ENCODE assay signal across 28 cellular contexts in the genomic region with DNA sequence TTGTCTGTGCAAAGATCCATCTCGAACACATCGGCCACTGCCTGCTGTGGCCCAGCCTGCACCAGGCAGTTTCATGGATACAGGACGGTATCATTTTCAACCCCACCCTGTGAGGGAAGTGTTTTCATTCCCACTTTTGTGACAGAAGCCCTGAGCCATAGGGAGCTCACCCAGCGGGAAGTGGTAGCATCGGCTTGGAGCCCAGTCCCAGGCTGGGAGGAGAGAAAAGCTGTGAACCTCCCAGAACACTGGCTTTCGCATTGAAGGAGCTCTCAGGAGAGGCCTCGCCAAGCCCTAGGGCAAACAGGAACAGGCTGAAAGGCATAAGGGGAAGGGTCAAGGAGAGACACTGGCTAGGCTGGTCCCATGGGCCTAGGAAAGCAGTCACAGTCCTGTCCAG.
"Had no signal": no experiment of that assay in that cellular context is flagged by ENCODE, and none has a peak within 500 bp of the region (broad histone marks: within the 10 kb centered on the region; RNA-seq: fewer than 3 reads in every experiment).

No MANE protein-coding gene starts in this region.

- H3K4me2 ChIP-seq: KMS-11, SK-N-SH had no signal

- H3K4me3 ChIP-seq: SJSA1 had no signal

- H3K9me3 Mint-ChIP-seq: activated CD4-positive, alpha-beta memory T cell treated with anti-CD3 and anti-CD28 coated beads for 36 hours; activated naive CD4-positive, alpha-beta T cell treated with anti-CD3 and anti-CD28 coated beads, Interleukin-2, amount 50 U/mL, for 72 hours; activated T-cell treated with anti-CD3 and anti-CD28 coated beads, Interleukin-2, amount 50 U/mL, for 4 hours; brain; T-helper 1 cell treated with Interleukin-12 subunit alpha and Interleukin-12 subunit beta and Interleukin-4 antibody, amounts not matched to agents 30 μg/mL and 1 μg/mL, for 36 hours; T-helper 2 cell treated with Interferon-gamma antibody and Interleukin-4, amounts not matched to agents 5 μg/mL and 100 μg/mL, for 36 hours; WTC11 had no signal

- H3K9me3 ChIP-seq: SJSA1, SK-N-SH had no signal

- H3K27ac ChIP-seq: KMS-11, SJSA1 had no signal

- H3K36me3 Mint-ChIP-seq: activated CD4-positive, alpha-beta memory T cell treated with anti-CD3 and anti-CD28 coated beads for 36 hours; activated naive CD4-positive, alpha-beta T cell treated with anti-CD3 and anti-CD28 coated beads, Interleukin-2, amount 50 U/mL, for 72 hours; brain; WTC11 had no signal

- H3K9ac ChIP-seq: KMS-11, SK-N-SH had no signal

- DNase-seq: activated CD4-positive, alpha-beta memory T cell treated with anti-CD3 and anti-CD28 coated beads for 36 hours; activated CD4-positive, alpha-beta T cell treated with anti-CD3 and anti-CD28 coated beads for 4 hours; activated CD4-positive, alpha-beta T cell treated with anti-CD3 and anti-CD28 coated beads, Interleukin-2, amount 50 U/mL, for 1 hour; activated CD8-positive, alpha-beta memory T cell treated with anti-CD3 and anti-CD28 coated beads, Interleukin-2, amount 50 U/mL, for 4 hours; activated gamma-delta T cell; activated naive CD4-positive, alpha-beta T cell treated with Interleukin-2 at 50 U/mL for 16 hours; activated T-cell treated with anti-CD3 and anti-CD28 coated beads for 4 hours; activated T-cell treated with anti-CD3 and anti-CD28 coated beads, Interleukin-2, amount 50 U/mL, for 4 hours; anterior cingulate cortex; MM.1S; MV-4-11; NCI-H1092; NCI-H1436 treated with DMSO at 0.1 percent for 48 hours; NCI-H1694 treated with DMSO at 0.1 percent for 48 hours; NCI-H2029; NCI-H345; NCI-H524 treated with DMSO at 0.1 percent for 48 hours; SHP77 treated with DMSO at 0.1 percent for 48 hours; SK-N-SH had no signal

- ATAC-seq: activated CD4-positive, CD25-positive, alpha-beta regulatory T cell treated with anti-CD3 and anti-CD28 coated beads, Interleukin-2, amount 50 U/mL, for 24 hours; activated naive CD4-positive, alpha-beta T cell treated with anti-CD3 and anti-CD28 coated beads, Interleukin-2, amount 50 U/mL, for 72 hours; activated T-cell treated with anti-CD3 and anti-CD28 coated beads, Interleukin-2, amount 50 U/mL, for 4 hours; Panc1; WTC11 had no signal

- H3K4me3 Mint-ChIP-seq: activated CD4-positive, alpha-beta memory T cell treated with anti-CD3 and anti-CD28 coated beads for 36 hours; activated T-cell treated with anti-CD3 and anti-CD28 coated beads, Interleukin-2, amount 50 U/mL, for 4 hours; brain; T-helper 1 cell treated with Interleukin-12 subunit alpha and Interleukin-12 subunit beta and Interleukin-4 antibody, amounts not matched to agents 30 μg/mL and 1 μg/mL, for 36 hours; T-helper 2 cell treated with Interferon-gamma antibody and Interleukin-4, amounts not matched to agents 5 μg/mL and 100 μg/mL, for 36 hours; WTC11 had no signal

- H3K4me1 Mint-ChIP-seq: brain, WTC11 had no signal

- H3K4me1 ChIP-seq: SJSA1 had no signal

- H3K36me3 ChIP-seq: SJSA1 had no signal

- H3K27ac Mint-ChIP-seq: activated CD4-positive, alpha-beta memory T cell treated with anti-CD3 and anti-CD28 coated beads for 36 hours; activated naive CD4-positive, alpha-beta T cell treated with anti-CD3 and anti-CD28 coated beads, Interleukin-2, amount 50 U/mL, for 72 hours; T-helper 1 cell treated with Interleukin-12 subunit alpha and Interleukin-12 subunit beta and Interleukin-4 antibody, amounts not matched to agents 30 μg/mL and 1 μg/mL, for 36 hours; T-helper 2 cell treated with Interferon-gamma antibody and Interleukin-4, amounts not matched to agents 5 μg/mL and 100 μg/mL, for 36 hours; WTC11 had no signal
